In the genomic region with DNA sequence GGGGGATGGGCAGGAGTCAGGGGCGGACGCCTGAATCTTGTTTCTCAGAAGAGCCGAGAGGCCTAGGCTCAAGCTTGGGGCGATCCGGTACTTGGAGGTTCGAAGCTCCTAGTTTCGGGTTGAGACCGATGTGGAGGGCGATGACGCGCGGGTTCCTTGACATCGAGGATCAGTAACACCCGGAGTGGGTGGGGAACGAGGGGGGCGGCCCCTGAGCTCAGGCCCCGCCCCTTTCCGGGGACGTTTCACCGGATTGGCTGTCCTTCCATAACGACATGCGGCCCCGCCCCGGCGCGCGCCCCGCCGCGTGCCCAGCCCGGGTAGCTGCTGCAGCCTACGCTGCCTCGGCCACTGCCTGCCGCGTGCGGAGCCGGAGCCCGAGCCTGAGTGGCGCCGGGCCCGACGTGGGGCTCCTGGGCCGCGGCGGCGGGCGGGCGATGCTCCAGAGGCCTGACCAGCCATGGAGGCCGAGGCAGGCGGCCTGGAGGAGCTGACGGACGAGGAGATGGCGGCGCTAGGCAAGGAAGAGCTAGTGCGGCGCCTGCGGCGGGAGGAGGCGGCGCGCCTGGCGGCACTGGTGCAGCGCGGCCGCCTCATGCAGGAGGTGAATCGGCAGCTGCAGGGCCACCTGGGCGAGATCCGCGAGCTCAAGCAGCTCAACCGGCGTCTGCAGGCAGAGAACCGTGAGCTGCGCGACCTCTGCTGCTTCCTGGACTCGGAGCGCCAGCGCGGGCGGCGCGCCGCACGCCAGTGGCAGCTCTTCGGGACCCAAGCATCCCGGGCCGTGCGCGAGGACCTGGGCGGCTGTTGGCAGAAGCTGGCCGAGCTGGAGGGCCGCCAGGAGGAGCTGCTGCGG, we compare ENCODE assay signal across 1 cellular context.
TF ChIP-seq lines count a peak whose summit lies in the region.

A gene (plus strand): TSS at position 350 of the 856 bp plus-strand sequence. CDS start 111 bp downstream, at position 461.

TF ChIP-seq in K562, 482 proteins besides CTCF, POLR2A, EP300 and RAD21 (continued from another document and continues in another):
- TF ChIP-seq, protein P1, sequence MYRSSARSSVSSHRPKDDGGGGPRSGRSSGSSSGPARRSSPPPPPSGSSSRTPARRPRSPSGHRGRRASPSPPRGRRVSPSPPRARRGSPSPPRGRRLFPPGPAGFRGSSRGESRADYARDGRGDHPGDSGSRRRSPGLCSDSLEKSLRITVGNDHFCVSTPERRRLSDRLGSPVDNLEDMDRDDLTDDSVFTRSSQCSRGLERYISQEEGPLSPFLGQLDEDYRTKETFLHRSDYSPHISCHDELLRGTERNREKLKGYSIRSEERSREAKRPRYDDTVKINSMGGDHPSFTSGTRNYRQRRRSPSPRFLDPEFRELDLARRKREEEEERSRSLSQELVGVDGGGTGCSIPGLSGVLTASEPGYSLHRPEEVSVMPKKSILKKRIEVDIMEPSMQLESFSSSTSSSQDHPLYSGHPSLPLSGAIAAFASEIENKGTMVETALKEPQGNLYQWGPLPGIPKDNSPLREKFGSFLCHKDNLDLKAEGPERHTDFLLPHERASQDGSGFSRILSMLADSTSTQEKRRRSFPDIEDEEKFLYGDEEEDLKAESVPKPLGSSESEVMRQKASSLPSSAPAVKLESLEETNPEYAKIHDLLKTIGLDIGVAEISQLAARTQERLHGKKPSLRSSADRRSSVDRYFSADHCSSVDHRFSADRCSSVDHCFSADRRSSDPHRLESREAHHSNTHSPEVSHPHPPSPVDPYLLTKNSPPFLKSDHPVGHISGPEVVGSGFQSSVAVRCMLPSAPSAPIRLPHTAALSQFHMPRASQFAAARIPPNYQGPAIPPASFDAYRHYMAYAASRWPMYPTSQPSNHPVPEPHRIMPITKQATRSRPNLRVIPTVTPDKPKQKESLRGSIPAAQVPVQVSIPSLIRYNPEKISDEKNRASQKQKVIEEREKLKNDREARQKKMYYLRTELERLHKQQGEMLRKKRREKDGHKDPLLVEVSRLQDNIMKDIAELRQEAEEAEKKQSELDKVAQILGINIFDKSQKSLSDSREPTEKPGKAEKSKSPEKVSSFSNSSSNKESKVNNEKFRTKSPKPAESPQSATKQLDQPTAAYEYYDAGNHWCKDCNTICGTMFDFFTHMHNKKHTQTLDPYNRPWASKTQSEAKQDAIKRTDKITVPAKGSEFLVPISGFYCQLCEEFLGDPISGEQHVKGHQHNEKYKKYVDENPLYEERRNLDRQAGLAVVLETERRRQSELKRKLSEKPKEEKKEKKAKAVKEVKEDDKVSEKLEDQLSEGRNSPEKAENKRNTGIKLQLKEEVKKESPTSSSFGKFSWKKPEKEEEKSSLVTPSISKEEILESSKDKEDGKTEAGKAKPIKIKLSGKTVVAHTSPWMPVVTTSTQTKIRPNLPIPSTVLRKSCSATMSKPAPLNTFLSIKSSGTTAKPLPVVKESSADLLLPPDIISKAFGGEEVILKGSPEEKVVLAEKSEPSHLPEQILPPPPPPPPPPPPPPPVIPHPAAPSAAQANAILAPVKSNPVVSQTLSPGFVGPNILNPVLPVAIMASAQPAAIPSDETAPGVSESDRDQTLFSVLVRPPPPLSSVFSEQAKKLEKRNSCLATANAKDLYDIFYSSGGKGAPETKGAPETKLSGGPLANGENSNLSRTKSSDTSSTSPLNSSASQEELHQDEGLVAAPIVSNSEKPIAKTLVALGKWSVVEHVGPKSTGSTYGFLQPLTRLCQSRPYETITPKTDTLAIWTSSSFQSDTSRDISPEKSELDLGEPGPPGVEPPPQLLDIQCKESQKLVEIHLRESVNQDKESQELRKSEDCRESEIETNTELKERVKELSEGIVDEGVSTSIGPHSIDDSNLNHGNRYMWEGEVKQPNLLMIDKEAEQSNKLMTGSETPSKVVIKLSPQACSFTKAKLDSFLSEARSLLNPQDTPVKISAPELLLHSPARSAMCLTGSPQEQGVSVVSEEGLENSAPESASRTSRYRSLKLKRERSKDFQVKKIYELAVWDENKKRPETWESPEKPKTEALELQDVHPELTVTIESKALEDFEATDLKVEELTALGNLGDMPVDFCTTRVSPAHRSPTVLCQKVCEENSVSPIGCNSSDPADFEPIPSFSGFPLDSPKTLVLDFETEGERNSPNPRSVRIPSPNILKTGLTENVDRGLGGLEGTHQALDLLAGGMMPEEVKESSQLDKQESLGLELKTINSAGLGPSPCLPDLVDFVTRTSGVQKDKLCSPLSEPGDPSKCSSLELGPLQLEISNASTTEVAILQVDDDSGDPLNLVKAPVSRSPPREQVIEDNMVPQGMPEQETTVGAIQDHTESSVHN (IDR thresholded peaks at IDR 0.05; ENCODE audit: borderline replicate concordance in 1 of 2, low read depth in 1 of 2), result no peak
- TF ChIP-seq ZNF197 (CRISPR knock-in tag; IDR thresholded peaks at IDR 0.05; ENCODE audit: low read depth) (no peak), BRCA1 (IDR thresholded peaks at IDR 0.05) (no peak), BRCA1 (CRISPR knock-in tag; IDR thresholded peaks at IDR 0.05) (no peak), RBM17 (IDR thresholded peaks at IDR 0.05; ENCODE audit: borderline replicate concordance, low read depth, low read length) (no peak), U2AF1 (optimal IDR thresholded peaks at IDR 0.05; ENCODE audit: low read depth, low read length) (peak; percentile 84), MXI1 (IDR thresholded peaks at IDR 0.05; ENCODE audit: low read depth, low read length) (peak; percentile 60; the same call in 1 of the 2 replicates), TSC22D4 (tag; IDR thresholded peaks at IDR 0.05) (no peak), ADNP (tag; IDR thresholded peaks at IDR 0.05) (no peak), HNRNPLL (IDR thresholded peaks at IDR 0.05; ENCODE audit: low read depth, low read length, poor library complexity, severe bottlenecking) (peak; percentile 30), ZC3H8 (IDR thresholded peaks at IDR 0.05) (no peak), GATAD2B (IDR thresholded peaks at IDR 0.05; ENCODE audit: borderline replicate concordance) (peak; percentile 64; the same call in 1 of the 2 replicates), MYBL2 (IDR thresholded peaks at IDR 0.05; ENCODE audit: low read depth) (no peak), MYBL2 (CRISPR knock-in tag; IDR thresholded peaks at IDR 0.05; ENCODE audit: borderline replicate concordance) (no peak), STAG1 (CRISPR knock-in tag; IDR thresholded peaks at IDR 0.05; ENCODE audit: borderline replicate concordance) (peak; percentile 10; the same call in 1 of the 2 replicates)
- TF ChIP-seq, protein P2, sequence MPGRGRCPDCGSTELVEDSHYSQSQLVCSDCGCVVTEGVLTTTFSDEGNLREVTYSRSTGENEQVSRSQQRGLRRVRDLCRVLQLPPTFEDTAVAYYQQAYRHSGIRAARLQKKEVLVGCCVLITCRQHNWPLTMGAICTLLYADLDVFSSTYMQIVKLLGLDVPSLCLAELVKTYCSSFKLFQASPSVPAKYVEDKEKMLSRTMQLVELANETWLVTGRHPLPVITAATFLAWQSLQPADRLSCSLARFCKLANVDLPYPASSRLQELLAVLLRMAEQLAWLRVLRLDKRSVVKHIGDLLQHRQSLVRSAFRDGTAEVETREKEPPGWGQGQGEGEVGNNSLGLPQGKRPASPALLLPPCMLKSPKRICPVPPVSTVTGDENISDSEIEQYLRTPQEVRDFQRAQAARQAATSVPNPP (IDR thresholded peaks at IDR 0.05; ENCODE audit: borderline replicate concordance, insufficient read depth, insufficient read length), result no peak
- TF ChIP-seq, protein P3, sequence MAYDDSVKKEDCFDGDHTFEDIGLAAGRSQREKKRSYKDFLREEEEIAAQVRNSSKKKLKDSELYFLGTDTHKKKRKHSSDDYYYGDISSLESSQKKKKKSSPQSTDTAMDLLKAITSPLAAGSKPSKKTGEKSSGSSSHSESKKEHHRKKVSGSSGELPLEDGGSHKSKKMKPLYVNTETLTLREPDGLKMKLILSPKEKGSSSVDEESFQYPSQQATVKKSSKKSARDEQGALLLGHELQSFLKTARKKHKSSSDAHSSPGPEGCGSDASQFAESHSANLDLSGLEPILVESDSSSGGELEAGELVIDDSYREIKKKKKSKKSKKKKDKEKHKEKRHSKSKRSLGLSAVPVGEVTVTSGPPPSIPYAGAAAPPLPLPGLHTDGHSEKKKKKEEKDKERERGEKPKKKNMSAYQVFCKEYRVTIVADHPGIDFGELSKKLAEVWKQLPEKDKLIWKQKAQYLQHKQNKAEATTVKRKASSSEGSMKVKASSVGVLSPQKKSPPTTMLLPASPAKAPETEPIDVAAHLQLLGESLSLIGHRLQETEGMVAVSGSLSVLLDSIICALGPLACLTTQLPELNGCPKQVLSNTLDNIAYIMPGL (CRISPR knock-in tag; IDR thresholded peaks at IDR 0.05), result peak; percentile 22
- TF ChIP-seq, protein P4, sequence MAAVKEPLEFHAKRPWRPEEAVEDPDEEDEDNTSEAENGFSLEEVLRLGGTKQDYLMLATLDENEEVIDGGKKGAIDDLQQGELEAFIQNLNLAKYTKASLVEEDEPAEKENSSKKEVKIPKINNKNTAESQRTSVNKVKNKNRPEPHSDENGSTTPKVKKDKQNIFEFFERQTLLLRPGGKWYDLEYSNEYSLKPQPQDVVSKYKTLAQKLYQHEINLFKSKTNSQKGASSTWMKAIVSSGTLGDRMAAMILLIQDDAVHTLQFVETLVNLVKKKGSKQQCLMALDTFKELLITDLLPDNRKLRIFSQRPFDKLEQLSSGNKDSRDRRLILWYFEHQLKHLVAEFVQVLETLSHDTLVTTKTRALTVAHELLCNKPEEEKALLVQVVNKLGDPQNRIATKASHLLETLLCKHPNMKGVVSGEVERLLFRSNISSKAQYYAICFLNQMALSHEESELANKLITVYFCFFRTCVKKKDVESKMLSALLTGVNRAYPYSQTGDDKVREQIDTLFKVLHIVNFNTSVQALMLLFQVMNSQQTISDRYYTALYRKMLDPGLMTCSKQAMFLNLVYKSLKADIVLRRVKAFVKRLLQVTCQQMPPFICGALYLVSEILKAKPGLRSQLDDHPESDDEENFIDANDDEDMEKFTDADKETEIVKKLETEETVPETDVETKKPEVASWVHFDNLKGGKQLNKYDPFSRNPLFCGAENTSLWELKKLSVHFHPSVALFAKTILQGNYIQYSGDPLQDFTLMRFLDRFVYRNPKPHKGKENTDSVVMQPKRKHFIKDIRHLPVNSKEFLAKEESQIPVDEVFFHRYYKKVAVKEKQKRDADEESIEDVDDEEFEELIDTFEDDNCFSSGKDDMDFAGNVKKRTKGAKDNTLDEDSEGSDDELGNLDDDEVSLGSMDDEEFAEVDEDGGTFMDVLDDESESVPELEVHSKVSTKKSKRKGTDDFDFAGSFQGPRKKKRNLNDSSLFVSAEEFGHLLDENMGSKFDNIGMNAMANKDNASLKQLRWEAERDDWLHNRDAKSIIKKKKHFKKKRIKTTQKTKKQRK (IDR thresholded peaks at IDR 0.05; ENCODE audit: borderline replicate concordance, low read depth, low read length), result no peak
- TF ChIP-seq, protein P5, sequence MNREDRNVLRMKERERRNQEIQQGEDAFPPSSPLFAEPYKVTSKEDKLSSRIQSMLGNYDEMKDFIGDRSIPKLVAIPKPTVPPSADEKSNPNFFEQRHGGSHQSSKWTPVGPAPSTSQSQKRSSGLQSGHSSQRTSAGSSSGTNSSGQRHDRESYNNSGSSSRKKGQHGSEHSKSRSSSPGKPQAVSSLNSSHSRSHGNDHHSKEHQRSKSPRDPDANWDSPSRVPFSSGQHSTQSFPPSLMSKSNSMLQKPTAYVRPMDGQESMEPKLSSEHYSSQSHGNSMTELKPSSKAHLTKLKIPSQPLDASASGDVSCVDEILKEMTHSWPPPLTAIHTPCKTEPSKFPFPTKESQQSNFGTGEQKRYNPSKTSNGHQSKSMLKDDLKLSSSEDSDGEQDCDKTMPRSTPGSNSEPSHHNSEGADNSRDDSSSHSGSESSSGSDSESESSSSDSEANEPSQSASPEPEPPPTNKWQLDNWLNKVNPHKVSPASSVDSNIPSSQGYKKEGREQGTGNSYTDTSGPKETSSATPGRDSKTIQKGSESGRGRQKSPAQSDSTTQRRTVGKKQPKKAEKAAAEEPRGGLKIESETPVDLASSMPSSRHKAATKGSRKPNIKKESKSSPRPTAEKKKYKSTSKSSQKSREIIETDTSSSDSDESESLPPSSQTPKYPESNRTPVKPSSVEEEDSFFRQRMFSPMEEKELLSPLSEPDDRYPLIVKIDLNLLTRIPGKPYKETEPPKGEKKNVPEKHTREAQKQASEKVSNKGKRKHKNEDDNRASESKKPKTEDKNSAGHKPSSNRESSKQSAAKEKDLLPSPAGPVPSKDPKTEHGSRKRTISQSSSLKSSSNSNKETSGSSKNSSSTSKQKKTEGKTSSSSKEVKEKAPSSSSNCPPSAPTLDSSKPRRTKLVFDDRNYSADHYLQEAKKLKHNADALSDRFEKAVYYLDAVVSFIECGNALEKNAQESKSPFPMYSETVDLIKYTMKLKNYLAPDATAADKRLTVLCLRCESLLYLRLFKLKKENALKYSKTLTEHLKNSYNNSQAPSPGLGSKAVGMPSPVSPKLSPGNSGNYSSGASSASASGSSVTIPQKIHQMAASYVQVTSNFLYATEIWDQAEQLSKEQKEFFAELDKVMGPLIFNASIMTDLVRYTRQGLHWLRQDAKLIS (CRISPR knock-in tag; IDR thresholded peaks at IDR 0.05), result no peak
- TF ChIP-seq, protein P6, sequence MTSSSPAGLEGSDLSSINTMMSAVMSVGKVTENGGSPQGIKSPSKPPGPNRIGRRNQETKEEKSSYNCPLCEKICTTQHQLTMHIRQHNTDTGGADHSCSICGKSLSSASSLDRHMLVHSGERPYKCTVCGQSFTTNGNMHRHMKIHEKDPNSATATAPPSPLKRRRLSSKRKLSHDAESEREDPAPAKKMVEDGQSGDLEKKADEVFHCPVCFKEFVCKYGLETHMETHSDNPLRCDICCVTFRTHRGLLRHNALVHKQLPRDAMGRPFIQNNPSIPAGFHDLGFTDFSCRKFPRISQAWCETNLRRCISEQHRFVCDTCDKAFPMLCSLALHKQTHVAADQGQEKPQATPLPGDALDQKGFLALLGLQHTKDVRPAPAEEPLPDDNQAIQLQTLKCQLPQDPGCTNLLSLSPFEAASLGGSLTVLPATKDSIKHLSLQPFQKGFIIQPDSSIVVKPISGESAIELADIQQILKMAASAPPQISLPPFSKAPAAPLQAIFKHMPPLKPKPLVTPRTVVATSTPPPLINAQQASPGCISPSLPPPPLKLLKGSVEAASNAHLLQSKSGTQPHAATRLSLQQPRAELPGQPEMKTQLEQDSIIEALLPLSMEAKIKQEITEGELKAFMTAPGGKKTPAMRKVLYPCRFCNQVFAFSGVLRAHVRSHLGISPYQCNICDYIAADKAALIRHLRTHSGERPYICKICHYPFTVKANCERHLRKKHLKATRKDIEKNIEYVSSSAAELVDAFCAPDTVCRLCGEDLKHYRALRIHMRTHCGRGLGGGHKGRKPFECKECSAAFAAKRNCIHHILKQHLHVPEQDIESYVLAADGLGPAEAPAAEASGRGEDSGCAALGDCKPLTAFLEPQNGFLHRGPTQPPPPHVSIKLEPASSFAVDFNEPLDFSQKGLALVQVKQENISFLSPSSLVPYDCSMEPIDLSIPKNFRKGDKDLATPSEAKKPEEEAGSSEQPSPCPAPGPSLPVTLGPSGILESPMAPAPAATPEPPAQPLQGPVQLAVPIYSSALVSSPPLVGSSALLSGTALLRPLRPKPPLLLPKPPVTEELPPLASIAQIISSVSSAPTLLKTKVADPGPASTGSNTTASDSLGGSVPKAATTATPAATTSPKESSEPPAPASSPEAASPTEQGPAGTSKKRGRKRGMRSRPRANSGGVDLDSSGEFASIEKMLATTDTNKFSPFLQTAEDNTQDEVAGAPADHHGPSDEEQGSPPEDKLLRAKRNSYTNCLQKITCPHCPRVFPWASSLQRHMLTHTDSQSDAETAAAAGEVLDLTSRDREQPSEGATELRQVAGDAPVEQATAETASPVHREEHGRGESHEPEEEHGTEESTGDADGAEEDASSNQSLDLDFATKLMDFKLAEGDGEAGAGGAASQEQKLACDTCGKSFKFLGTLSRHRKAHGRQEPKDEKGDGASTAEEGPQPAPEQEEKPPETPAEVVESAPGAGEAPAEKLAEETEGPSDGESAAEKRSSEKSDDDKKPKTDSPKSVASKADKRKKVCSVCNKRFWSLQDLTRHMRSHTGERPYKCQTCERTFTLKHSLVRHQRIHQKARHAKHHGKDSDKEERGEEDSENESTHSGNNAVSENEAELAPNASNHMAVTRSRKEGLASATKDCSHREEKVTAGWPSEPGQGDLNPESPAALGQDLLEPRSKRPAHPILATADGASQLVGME (CRISPR knock-in tag; IDR thresholded peaks at IDR 0.05), result peak; percentile 90; the same call in 1 of the 2 replicates
